Comparison of ENCODE assay signal across 1 cellular context in the genomic region with DNA sequence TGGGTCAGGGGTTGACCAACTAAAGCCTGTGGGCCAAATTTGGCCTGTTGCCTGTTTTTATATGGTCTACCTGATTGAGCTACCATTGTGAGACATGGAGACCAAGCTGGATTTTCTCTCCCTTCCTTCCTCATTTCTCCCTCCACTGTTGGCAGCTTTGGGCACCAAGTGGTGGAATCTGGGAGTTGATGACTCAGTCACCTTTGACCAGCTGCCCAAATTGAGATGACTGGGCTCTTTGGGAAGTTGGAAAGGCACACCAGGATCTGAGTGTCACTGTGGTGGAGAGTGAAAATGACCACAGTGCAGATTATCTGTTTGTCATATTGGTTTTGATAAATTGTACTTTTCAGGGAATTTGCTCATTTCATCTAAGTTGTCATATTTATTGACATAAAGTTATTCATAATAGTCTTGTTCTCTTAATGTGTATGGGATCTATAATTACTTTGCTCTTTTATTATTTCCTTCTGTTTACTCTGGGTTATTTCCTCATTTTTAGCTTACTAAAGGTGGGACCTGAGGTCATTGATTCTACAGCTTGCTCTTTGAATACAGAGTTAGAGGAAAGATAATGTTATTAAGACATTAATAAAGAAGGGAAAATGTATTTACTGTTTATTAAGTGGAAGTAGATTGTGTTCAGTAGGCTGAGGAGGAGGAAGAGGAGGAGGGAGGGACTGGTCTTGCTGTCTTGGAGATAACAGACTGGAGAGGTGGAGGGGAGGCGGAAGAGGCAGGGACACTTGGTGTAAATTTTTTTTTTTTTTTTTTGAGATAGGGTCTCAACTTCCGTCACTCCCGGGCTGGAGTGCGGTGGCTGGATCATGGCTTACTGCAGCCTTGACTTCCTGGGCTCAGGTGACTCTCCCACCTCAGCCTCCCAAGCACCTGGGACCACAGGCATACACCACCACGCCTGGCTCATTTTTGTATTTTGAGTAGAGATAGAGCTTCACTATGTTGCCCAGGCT.
A peak's percentile ranks its signal among the peaks of the same experiment; 100 is the strongest.
TF ChIP-seq lines count a peak whose summit lies in the region.

No MANE protein-coding gene starts in this region.

TF ChIP-seq in HepG2, 621 proteins besides CTCF, POLR2A, EP300 and RAD21 (continued from another document):
- TF ChIP-seq, protein P1, sequence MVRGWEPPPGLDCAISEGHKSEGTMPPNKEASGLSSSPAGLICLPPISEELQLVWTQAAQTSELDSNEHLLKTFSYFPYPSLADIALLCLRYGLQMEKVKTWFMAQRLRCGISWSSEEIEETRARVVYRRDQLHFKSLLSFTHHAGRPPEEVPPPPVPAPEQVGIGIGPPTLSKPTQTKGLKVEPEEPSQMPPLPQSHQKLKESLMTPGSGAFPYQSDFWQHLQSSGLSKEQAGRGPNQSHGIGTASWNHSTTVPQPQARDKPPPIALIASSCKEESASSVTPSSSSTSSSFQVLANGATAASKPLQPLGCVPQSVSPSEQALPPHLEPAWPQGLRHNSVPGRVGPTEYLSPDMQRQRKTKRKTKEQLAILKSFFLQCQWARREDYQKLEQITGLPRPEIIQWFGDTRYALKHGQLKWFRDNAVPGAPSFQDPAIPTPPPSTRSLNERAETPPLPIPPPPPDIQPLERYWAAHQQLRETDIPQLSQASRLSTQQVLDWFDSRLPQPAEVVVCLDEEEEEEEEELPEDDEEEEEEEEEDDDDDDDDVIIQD (CRISPR knock-in tag; IDR thresholded peaks at IDR 0.05; ENCODE audit: low read depth), result peak; percentile 40; the same call in 1 of the 2 replicates
- TF ChIP-seq RELA (CRISPR knock-in tag; IDR thresholded peaks at IDR 0.05) (no peak), ZNF337 (CRISPR knock-in tag; IDR thresholded peaks at IDR 0.05; ENCODE audit: borderline replicate concordance, low read depth) (no peak), RFXANK (CRISPR knock-in tag; IDR thresholded peaks at IDR 0.05) (no peak), MAFF (IDR thresholded peaks at IDR 0.05; ENCODE audit: low read depth, low read length) (peak; percentile 51; the same call in 1 of the 2 replicates), POGZ (CRISPR knock-in tag; IDR thresholded peaks at IDR 0.05) (0 out of 2 replicates have a peak, but pooled peaks have one; percentile 18), FOSL2 (CRISPR knock-in tag; IDR thresholded peaks at IDR 0.05) (peak; percentile 88), NFE2L2 (IDR thresholded peaks at IDR 0.05; ENCODE audit: low read length) (peak; percentile 53; the same call in 1 of the 2 replicates), MLLT10 (CRISPR knock-in tag; IDR thresholded peaks at IDR 0.05) (no peak), RBM22 (optimal IDR thresholded peaks at IDR 0.05; ENCODE audit: low read length) (peak; percentile 64), ZNF619 (CRISPR knock-in tag; IDR thresholded peaks at IDR 0.05) (no peak), NFE2 (CRISPR knock-in tag; IDR thresholded peaks at IDR 0.05) (0 out of 2 replicates have a peak, but pooled peaks have one; percentile 59), ISL2 (CRISPR knock-in tag; IDR thresholded peaks at IDR 0.05) (no peak)
